19 cellular contexts compared by ENCODE assay signal in genomic region chr2:235078914-235079472, GRCh38.
DNase-seq lines count a peak whose midpoint lies in the region; ATAC-seq, FAIRE-seq and TF ChIP-seq lines count a peak whose summit lies in the region.
"Had no signal": no experiment of that assay in that cellular context is flagged by ENCODE, and none has a peak within 500 bp of the region (broad histone marks: within the 10 kb centered on the region; RNA-seq: fewer than 3 reads in every experiment).

No MANE protein-coding gene starts in this region.

- no peak for TF ChIP-seq POLR2A in HepG2 (IDR thresholded peaks at IDR 0.05; ENCODE audit: insufficient read depth in 1 of 2, low read depth in 2 of 2, low read length in 2 of 2)
- no peak for TF ChIP-seq POLR2A in right lobe of liver (IDR thresholded peaks at IDR 0.05)
- TF ChIP-seq POLR2A in K562 (conservative IDR thresholded peaks at IDR 0.05) = no peak

- H3K9me1 ChIP-seq in K562 (ENCODE audit: control insufficient read depth, insufficient read depth, low read length) = no peaks in the 10 kb centered on the region

- H2AFZ ChIP-seq in HepG2 (ENCODE audit: low read length) (no peak overlapping the region), K562 (ENCODE audit: low read depth, low read length) (no peak overlapping the region), mesenchymal stem cell (ENCODE audit: low read depth, low read length) (no peak overlapping the region)

- H3K9me3 Mint-ChIP-seq in stimulated activated memory B cell treated with anti-CD40 and anti-IgM and Interleukin-4, amounts not matched to agents 10 μg/mL and 1 μg/mL and 100 μg/mL, for 72 hours = no peaks in the 10 kb centered on the region
- H3K9me3 Mint-ChIP-seq in naive thymus-derived CD8-positive, alpha-beta T cell = peaks cover 0 to 2% (median 0%) of the 10 kb centered on the region in 9 donors
- H3K9me3 Mint-ChIP-seq: CD4-positive, alpha-beta memory T cell had no signal

- H3K36me3 ChIP-seq in HepG2 (replicated peaks in 1 of 2; ENCODE audit: control insufficient read depth in 1 of 2, insufficient read depth in 2 of 2, low read length in 2 of 2) (no peaks in the 10 kb centered on the region), right lobe of liver (no peaks in the 10 kb centered on the region), K562 (ENCODE audit: control insufficient read depth, insufficient read depth, low read length) (no peaks in the 10 kb centered on the region), mesenchymal stem cell (ENCODE audit: control insufficient read depth in 1 of 2, insufficient read depth in 2 of 2, low read depth in 1 of 2, low read length in 2 of 2) (no peaks in the 10 kb centered on the region)
- H3K36me3 ChIP-seq: BLaER1, HAP-1 had no signal

- no peaks in the 10 kb centered on the region for H3K27me3 Mint-ChIP-seq in stimulated activated memory B cell treated with anti-CD40 and anti-IgM and Interleukin-4, amounts not matched to agents 10 μg/mL and 1 μg/mL and 100 μg/mL, for 72 hours
- H3K27me3 Mint-ChIP-seq in naive thymus-derived CD8-positive, alpha-beta T cell = peaks cover under 1 to 9% (median 2%) of the 10 kb centered on the region in 5 donors

- CTCF ChIA-PET in HepG2 (lab: Yijun Ruan, JAX; ENCODE audit: low intra/inter-chr PET ratio, low total read pairs) = no interaction called here
- CTCF ChIA-PET in K562 (lab: Yijun Ruan, JAX; ENCODE audit: low intra/inter-chr PET ratio) = no interaction called here

- TF ChIP-seq RAD21 in HepG2 (CRISPR knock-in tag; IDR thresholded peaks at IDR 0.05) (no peak), K562 (CRISPR knock-in tag; conservative IDR thresholded peaks at IDR 0.05 in 1 of 2, IDR thresholded peaks at IDR 0.05 in 1 of 2) (no peak)

- no peaks in the 10 kb centered on the region for H3K36me3 Mint-ChIP-seq in stimulated activated memory B cell treated with anti-CD40 and anti-IgM and Interleukin-4, amounts not matched to agents 10 μg/mL and 1 μg/mL and 100 μg/mL, for 72 hours
- no peaks in the 10 kb centered on the region for H3K36me3 Mint-ChIP-seq in naive thymus-derived CD8-positive, alpha-beta T cell
- H3K36me3 Mint-ChIP-seq: CD14-positive monocyte; CD4-positive, alpha-beta memory T cell had no signal

- intact Hi-C loops in HepG2 (cut with micrococcal nuclease; ENCODE audit: unreplicated experiment) (no loop called here), right lobe of liver (cut with DNase I) (no loop called here), K562 (cut with micrococcal nuclease) (no loop called here)

- no peak for ATAC-seq in HepG2
- ATAC-seq in right lobe of liver = no peak
- ATAC-seq in K562 = no peak
- ATAC-seq in GM18867 (IDR thresholded peaks at IDR 0.05; ENCODE audit: unreplicated experiment) = no peak
- no peak for ATAC-seq in stimulated activated memory B cell treated with anti-CD40 and anti-IgM and Interleukin-4, amounts not matched to agents 10 μg/mL and 1 μg/mL and 100 μg/mL, for 72 hours
- no peak for ATAC-seq in naive thymus-derived CD8-positive, alpha-beta T cell
- ATAC-seq: A549 had no signal

- H3K79me1 ChIP-seq in mesenchymal stem cell (replicated peaks; ENCODE audit: low read length, poor library complexity, severe bottlenecking) = no peaks in the 10 kb centered on the region

- FAIRE-seq in HepG2 (lab: Jason Lieb, UNC) (peak; percentile 84), K562 (lab: Jason Lieb, UNC) (no peak), urothelium cell line (lab: Jason Lieb, UNC) (peak; percentile 98)
- FAIRE-seq: A549, G401.6 had no signal

- H4K20me1 ChIP-seq in HepG2 (ENCODE audit: insufficient read depth, low read length) (no peaks in the 10 kb centered on the region), K562 (replicated peaks; ENCODE audit: control insufficient read depth, insufficient read depth, low read length) (no peaks in the 10 kb centered on the region)
- H4K20me1 ChIP-seq: BLaER1 had no signal

- no peak overlapping the region for H2BK15ac ChIP-seq in mesenchymal stem cell (ENCODE audit: low read depth, poor library complexity, severe bottlenecking)

- BruUV-seq in HepG2 (replicated peaks; lab: Mats Ljungman, UMichigan) (no TSS peak), K562 (replicated peaks; lab: Mats Ljungman, UMichigan) (no TSS peak)

- 42% methylated on average over 6 of the region's 8 CpGs for WGBS in HepG2 (ENCODE audit: low lambda C conversion rate)
- WGBS in right lobe of liver (ENCODE audit: insufficient coverage, low coverage, low lambda C conversion rate, missing lambda C conversion rate) = 83% methylated on average over 6 of the region's 8 CpGs
- WGBS in K562 (ENCODE audit: insufficient coverage, low coverage, missing lambda C conversion rate) = 0% methylated on average over 6 of the region's 8 CpGs
- 86% methylated on average over 8 of the region's 8 CpGs for WGBS in mesenchymal stem cell

- H3K4me1 Mint-ChIP-seq in stimulated activated memory B cell treated with anti-CD40 and anti-IgM and Interleukin-4, amounts not matched to agents 10 μg/mL and 1 μg/mL and 100 μg/mL, for 72 hours = no peaks in the 10 kb centered on the region
- H3K4me1 Mint-ChIP-seq in naive thymus-derived CD8-positive, alpha-beta T cell = no peaks in the 10 kb centered on the region
- H3K4me1 Mint-ChIP-seq: CD14-positive monocyte; CD4-positive, alpha-beta memory T cell had no signal

- no peak overlapping the region for H4K8ac ChIP-seq in mesenchymal stem cell (ENCODE audit: low read length)

- no peak overlapping the region for H2AK5ac ChIP-seq in mesenchymal stem cell (ENCODE audit: low read length, severe bottlenecking)

- peak overlapping the region in 1 of 2 experiments; percentile 3 for H3K14ac ChIP-seq in mesenchymal stem cell (ENCODE audit: low read length in 2 of 2)

- H4K91ac ChIP-seq in mesenchymal stem cell (ENCODE audit: low read length) = peak overlapping the region; percentile 45

- no peak overlapping the region for H3K27ac Mint-ChIP-seq in stimulated activated memory B cell treated with anti-CD40 and anti-IgM and Interleukin-4, amounts not matched to agents 10 μg/mL and 1 μg/mL and 100 μg/mL, for 72 hours
- H3K27ac Mint-ChIP-seq in naive thymus-derived CD8-positive, alpha-beta T cell = no peak overlapping the region
- H3K27ac Mint-ChIP-seq: CD14-positive monocyte; CD4-positive, alpha-beta memory T cell had no signal

- DNase-seq in HepG2 (ENCODE audit: low spot score) (no peak), right lobe of liver (no peak), K562 (ENCODE audit: extremely low read depth in 1 of 4, low spot score in 3 of 4) (no peak), mesenchymal stem cell (no peak), urothelium cell line (ENCODE audit: low spot score) (no peak)
- DNase-seq in naive thymus-derived CD8-positive, alpha-beta T cell = no peak
- DNase-seq: AML-193; CD4-positive, alpha-beta memory T cell; DMS 273 treated with DMSO at 0.1 percent for 48 hours had no signal

- H3K4me1 ChIP-seq in HepG2 (ENCODE audit: insufficient read depth, low read length) (no peaks in the 10 kb centered on the region), right lobe of liver (no peaks in the 10 kb centered on the region), K562 (replicated peaks in 1 of 2; ENCODE audit: control insufficient read depth in 2 of 2, insufficient read depth in 2 of 2, low read length in 2 of 2) (no peaks in the 10 kb centered on the region), mesenchymal stem cell (ENCODE audit: control insufficient read depth, insufficient read depth, low read depth, low read length) (no peaks in the 10 kb centered on the region)
- H3K4me1 ChIP-seq: A549, HAP-1 had no signal

- no peak overlapping the region for H2BK5ac ChIP-seq in mesenchymal stem cell (ENCODE audit: low read depth, low read length, poor library complexity, severe bottlenecking)

- no peak overlapping the region for H3K18ac ChIP-seq in mesenchymal stem cell (ENCODE audit: low read depth in 1 of 2, low read length in 2 of 2)

- H3K27ac ChIP-seq in HepG2 (ENCODE audit: extremely low read length, insufficient read depth, low read length) = no peak overlapping the region
- H3K27ac ChIP-seq in right lobe of liver = no peak overlapping the region
- no peak overlapping the region for H3K27ac ChIP-seq in K562 (ENCODE audit: extremely low read depth, low read depth, low read length)
- H3K27ac ChIP-seq in mesenchymal stem cell (ENCODE audit: low read length, poor library complexity, severe bottlenecking) = no peak overlapping the region
- H3K27ac ChIP-seq: 22Rv1, A549, BLaER1, HL-60, KMS-11 had no signal

- H3K9me3 ChIP-seq in HepG2 (ENCODE audit: low read length) (no peaks in the 10 kb centered on the region), right lobe of liver (no peaks in the 10 kb centered on the region), K562 (replicated peaks; ENCODE audit: control insufficient read depth, insufficient read depth, low read depth, low read length) (no peaks in the 10 kb centered on the region), mesenchymal stem cell (ENCODE audit: control insufficient read depth, low read length) (no peaks in the 10 kb centered on the region)
- H3K9me3 ChIP-seq: A549, HAP-1 had no signal

- H3K4me3 ChIP-seq in HepG2 (replicated peaks in 1 of 3; ENCODE audit: insufficient read depth in 1 of 3, low read depth in 2 of 3, low read length in 3 of 3) = no peak overlapping the region
- no peak overlapping the region for H3K4me3 ChIP-seq in right lobe of liver
- no peak overlapping the region for H3K4me3 ChIP-seq in K562
- no peak overlapping the region for H3K4me3 ChIP-seq in mesenchymal stem cell (ENCODE audit: insufficient read depth in 1 of 2, low read depth in 1 of 2, low read length in 2 of 2)
- H3K4me3 ChIP-seq: A549, BLaER1, HAP-1 had no signal

- no peak overlapping the region for H2BK12ac ChIP-seq in mesenchymal stem cell (ENCODE audit: low read length in 2 of 2)

- no peak overlapping the region for H3K23ac ChIP-seq in mesenchymal stem cell (ENCODE audit: low read length in 2 of 2)

- H3K27me3 ChIP-seq in HepG2 (ENCODE audit: control insufficient read depth in 1 of 2, insufficient read depth in 2 of 2, low read length in 2 of 2) (peaks cover 3 to 57% of the 10 kb centered on the region in 2 experiments; a peak in 4 of 5 replicates), right lobe of liver (no peaks in the 10 kb centered on the region), K562 (ENCODE audit: control insufficient read depth in 2 of 2, insufficient read depth in 2 of 2, low read length in 2 of 2) (no peaks in the 10 kb centered on the region; a peak in 2 of 5 replicates), mesenchymal stem cell (ENCODE audit: control insufficient read depth in 1 of 2, insufficient read depth in 1 of 2, low read length in 2 of 2) (no peaks in the 10 kb centered on the region)
- H3K27me3 ChIP-seq: BLaER1 had no signal

- no peak overlapping the region for H3K4me3 Mint-ChIP-seq in stimulated activated memory B cell treated with anti-CD40 and anti-IgM and Interleukin-4, amounts not matched to agents 10 μg/mL and 1 μg/mL and 100 μg/mL, for 72 hours
- H3K4me3 Mint-ChIP-seq in naive thymus-derived CD8-positive, alpha-beta T cell = no peak overlapping the region
- H3K4me3 Mint-ChIP-seq: CD14-positive monocyte; CD4-positive, alpha-beta memory T cell had no signal

- POLR2A ChIA-PET in HepG2 (lab: Yijun Ruan, JAX) (no interaction called here), K562 (lab: Yijun Ruan, JAX) (no interaction called here)
- POLR2A ChIA-PET in naive thymus-derived CD8-positive, alpha-beta T cell (lab: Charles Lee) = no interaction called here

- H2BK120ac ChIP-seq in mesenchymal stem cell (ENCODE audit: low read depth, low read length) = no peak overlapping the region

- H3K4ac ChIP-seq in mesenchymal stem cell (ENCODE audit: low read depth in 1 of 2, low read length in 2 of 2) = no peak overlapping the region

- TF ChIP-seq CTCF in HepG2 (CRISPR knock-in tag; IDR thresholded peaks at IDR 0.05) (no peak), right lobe of liver (IDR thresholded peaks at IDR 0.05) (no peak), K562 (IDR thresholded peaks at IDR 0.05 in 2 of 3, conservative IDR thresholded peaks at IDR 0.05 in 1 of 3; ENCODE audit: insufficient read depth in 2 of 3, low read depth in 1 of 3, low read length in 3 of 3) (no peak)

- H3K9ac ChIP-seq in HepG2 (ENCODE audit: insufficient read depth, low read depth, low read length) = no peak overlapping the region
- H3K9ac ChIP-seq in K562 (ENCODE audit: insufficient read depth in 1 of 2, low read depth in 2 of 2, low read length in 2 of 2) = no peak overlapping the region
- no peak overlapping the region for H3K9ac ChIP-seq in mesenchymal stem cell (ENCODE audit: low read length)
- H3K9ac ChIP-seq: BLaER1, KMS-11 had no signal

- H3K79me2 ChIP-seq in HepG2 (ENCODE audit: insufficient read depth, low read length) = no peaks in the 10 kb centered on the region
- no peaks in the 10 kb centered on the region for H3K79me2 ChIP-seq in K562 (ENCODE audit: control insufficient read depth, insufficient read depth, low read length)

- in situ Hi-C loops in HepG2 (cut with HindIII; ENCODE audit: extremely low pct_ligation_motif_present, low pct_unique_long_range_greater_than_20kb) (no loop called here), K562 (cut with MboI) (no loop called here)

- TF ChIP-seq EP300 in HepG2 (IDR thresholded peaks at IDR 0.05; ENCODE audit: low read depth in 2 of 2, low read length in 2 of 2) (no peak), HepG2 (CRISPR knock-in tag; IDR thresholded peaks at IDR 0.05; ENCODE audit: borderline replicate concordance) (no peak), K562 (IDR thresholded peaks at IDR 0.05; ENCODE audit: low read length) (no peak)

- H3K4me2 ChIP-seq in HepG2 (ENCODE audit: low read depth, low read length) (no peak overlapping the region), K562 (ENCODE audit: insufficient read depth, low read length) (no peak overlapping the region), mesenchymal stem cell (ENCODE audit: low read length, poor library complexity, severe bottlenecking) (no peak overlapping the region)
- H3K4me2 ChIP-seq: A549, BLaER1, KMS-11 had no signal

Comparison
In these comparisons a context has a peak if more than half of its experiments do, and no peak if none do; other contexts are left out.
1. Of the 241 proteins assayed by ChIP-seq in both HepG2 and K562: peak only in HepG2: ARNT, FOXK2, MNT, NBN, NFRKB, RAD51 and 3 more; only in K562: none; in both: none; in neither: 224; mixed calls (peak in some experiments, not most) for 8.